18 cellular contexts compared by ENCODE assay signal in genomic region chr10:88941026-88941425, GRCh38.
"Had no signal": no experiment of that assay in that cellular context is flagged by ENCODE, and none has a peak within 500 bp of the region (broad histone marks: within the 10 kb centered on the region; RNA-seq: fewer than 3 reads in every experiment).

No MANE protein-coding gene starts in this region.

- H3K27ac Mint-ChIP-seq: activated B cell treated with CpG ODN at 0.5 μM for 24 hours; activated CD4-positive, alpha-beta memory T cell treated with anti-CD3 and anti-CD28 coated beads for 36 hours; activated CD4-positive, alpha-beta T cell treated with anti-CD3 and anti-CD28 coated beads for 36 hours; activated naive CD4-positive, alpha-beta T cell treated with anti-CD3 and anti-CD28 coated beads, Interleukin-2, amount 10 ng/mL, durations not matched to agents 7 days and 5 days; activated T-cell treated with anti-CD3 and anti-CD28 coated beads, Interleukin-2, amount 50 U/mL, for 72 hours; neural progenitor cell; progenitor cell of endocrine pancreas; T-helper 1 cell treated with Interleukin-12 subunit alpha and Interleukin-12 subunit beta and Interleukin-4 antibody, amounts not matched to agents 30 μg/mL and 1 μg/mL, for 36 hours had no signal

- H3K27me3 Mint-ChIP-seq: activated B cell treated with CpG ODN at 0.5 μM for 24 hours; activated CD4-positive, alpha-beta memory T cell treated with anti-CD3 and anti-CD28 coated beads for 36 hours; activated CD4-positive, alpha-beta T cell treated with anti-CD3 and anti-CD28 coated beads for 36 hours; activated naive CD4-positive, alpha-beta T cell treated with anti-CD3 and anti-CD28 coated beads, Interleukin-2, amount 10 ng/mL, durations not matched to agents 7 days and 5 days; naive thymus-derived CD8-positive, alpha-beta T cell had no signal

- H3K36me3 Mint-ChIP-seq: activated CD4-positive, alpha-beta memory T cell treated with anti-CD3 and anti-CD28 coated beads for 36 hours; neural progenitor cell had no signal

- H3K4me1 Mint-ChIP-seq: neural progenitor cell had no signal

- ATAC-seq: activated CD4-positive, alpha-beta T cell treated with anti-CD3 and anti-CD28 coated beads for 36 hours; activated T-cell treated with anti-CD3 and anti-CD28 coated beads, Interleukin-2, amount 50 U/mL, for 72 hours; left colon; naive thymus-derived CD8-positive, alpha-beta T cell had no signal

- H3K9me3 ChIP-seq: colonic mucosa, right atrium auricular region, testis had no signal

- H3K4me1 ChIP-seq: colonic mucosa, neural progenitor cell, testis had no signal

- H3K36me3 ChIP-seq: colonic mucosa, neural progenitor cell had no signal

- DNase-seq: activated B cell treated with CpG ODN at 0.5 μM for 24 hours; activated CD4-positive, alpha-beta memory T cell treated with anti-CD3 and anti-CD28 coated beads for 36 hours; activated CD4-positive, alpha-beta T cell treated with anti-CD3 and anti-CD28 coated beads for 36 hours; activated effector memory CD4-positive, alpha-beta T cell treated with Interleukin-2 at 50 U/mL for 16 hours; activated naive CD4-positive, alpha-beta T cell treated with anti-CD3 and anti-CD28 coated beads, Interleukin-2, amount 10 ng/mL, durations not matched to agents 7 days and 5 days; activated T-cell treated with anti-CD3 and anti-CD28 coated beads, Interleukin-2, amount 50 U/mL, for 72 hours; anterior cingulate cortex; brain microvascular endothelial cell; central memory CD4-positive, alpha-beta T cell; colonic mucosa; left colon; naive thymus-derived CD8-positive, alpha-beta T cell; stimulated activated CD4-positive, alpha-beta T cell treated with anti-CD3 and anti-CD28 coated beads, Interleukin-12 subunit alpha, Interleukin-12 subunit beta, amount 100 ng/mL, for 4 hours; testis had no signal

- H3K27ac ChIP-seq: brain microvascular endothelial cell, colonic mucosa, neural progenitor cell, right atrium auricular region had no signal

- H3K4me3 Mint-ChIP-seq: activated B cell treated with CpG ODN at 0.5 μM for 24 hours; activated CD4-positive, alpha-beta memory T cell treated with anti-CD3 and anti-CD28 coated beads for 36 hours; activated CD4-positive, alpha-beta T cell treated with anti-CD3 and anti-CD28 coated beads for 36 hours; activated naive CD4-positive, alpha-beta T cell treated with anti-CD3 and anti-CD28 coated beads, Interleukin-2, amount 10 ng/mL, durations not matched to agents 7 days and 5 days; activated T-cell treated with anti-CD3 and anti-CD28 coated beads, Interleukin-2, amount 50 U/mL, for 72 hours; naive thymus-derived CD8-positive, alpha-beta T cell; neural progenitor cell; T-helper 1 cell treated with Interleukin-12 subunit alpha and Interleukin-12 subunit beta and Interleukin-4 antibody, amounts not matched to agents 30 μg/mL and 1 μg/mL, for 36 hours had no signal

- H3K4me3 ChIP-seq: colonic mucosa, neural progenitor cell, right atrium auricular region, testis had no signal

- H3K27me3 ChIP-seq: brain microvascular endothelial cell, colonic mucosa, neural progenitor cell, right atrium auricular region, testis had no signal

- H3K9me3 Mint-ChIP-seq: activated B cell treated with CpG ODN at 0.5 μM for 24 hours; activated CD4-positive, alpha-beta memory T cell treated with anti-CD3 and anti-CD28 coated beads for 36 hours; activated naive CD4-positive, alpha-beta T cell treated with anti-CD3 and anti-CD28 coated beads, Interleukin-2, amount 10 ng/mL, durations not matched to agents 7 days and 5 days; activated T-cell treated with anti-CD3 and anti-CD28 coated beads, Interleukin-2, amount 50 U/mL, for 72 hours; naive thymus-derived CD8-positive, alpha-beta T cell; neural progenitor cell; T-helper 1 cell treated with Interleukin-12 subunit alpha and Interleukin-12 subunit beta and Interleukin-4 antibody, amounts not matched to agents 30 μg/mL and 1 μg/mL, for 36 hours had no signal
